In genomic region chr14:36553650-36554260, GRCh38 we compare ENCODE assay signal across 7 cellular contexts. TPM values are rescaled to one million over a fixed set of nuclear protein-coding genes. Genes with fewer than 3 reads are reported as not detected.
DNase-seq lines count a peak whose midpoint lies in the region; ATAC-seq, FAIRE-seq and TF ChIP-seq lines count a peak whose summit lies in the region.

No MANE protein-coding gene starts in this region.

- H3K4me3 Mint-ChIP-seq in astrocyte (ENCODE audit: unreplicated experiment), result no peak overlapping the region

- TF ChIP-seq CTCF in astrocyte (IDR thresholded peaks at IDR 0.05; ENCODE audit: insufficient read depth, low read depth, low read length) (peak; percentile 71), vagina (IDR thresholded peaks at IDR 0.05) (peak in 2 of 3 experiments; percentile 17 to 26)

- H3K27me3 ChIP-seq in astrocyte (ENCODE audit: insufficient read depth, low read length) (peaks cover 2% of the 10 kb centered on the region), vagina (no peaks in the 10 kb centered on the region)

- no peak overlapping the region for H3K9ac ChIP-seq in astrocyte (ENCODE audit: low read length)

- no peaks in the 10 kb centered on the region for H3K36me3 ChIP-seq in astrocyte (ENCODE audit: insufficient read depth, low read length)
- no peaks in the 10 kb centered on the region for H3K36me3 ChIP-seq in vagina

- H3K4me3 ChIP-seq in astrocyte (ENCODE audit: insufficient read depth, low read depth, low read length) (no peak overlapping the region), vagina (no peak overlapping the region)

- H3K4me1 Mint-ChIP-seq in astrocyte (ENCODE audit: low read depth, unreplicated experiment), result no peaks in the 10 kb centered on the region

- intact Hi-C loops in vagina (cut with DNase I), result no loop called here

- H4K20me1 ChIP-seq in astrocyte (ENCODE audit: insufficient read depth, low read length), result no peaks in the 10 kb centered on the region

- H3K27ac Mint-ChIP-seq in astrocyte (ENCODE audit: unreplicated experiment), result no peak overlapping the region

- no peak for FAIRE-seq in astrocyte (lab: Jason Lieb, UNC)
- peak; percentile 100 for FAIRE-seq in islet of Langerhans (lab: Jason Lieb, UNC)

- no peaks in the 10 kb centered on the region for H3K9me3 Mint-ChIP-seq in astrocyte (ENCODE audit: unreplicated experiment)

- H3K4me1 ChIP-seq in astrocyte (ENCODE audit: insufficient read depth, low read length) (no peaks in the 10 kb centered on the region), vagina (no peaks in the 10 kb centered on the region)

- peak; percentile 63 for ATAC-seq in HG03103 (IDR thresholded peaks at IDR 0.05; ENCODE audit: low read depth, unreplicated experiment)
- ATAC-seq in HG02938 (IDR thresholded peaks at IDR 0.05; ENCODE audit: unreplicated experiment), result no peak

- H3K27me3 Mint-ChIP-seq in astrocyte (ENCODE audit: low read depth, unreplicated experiment), result peaks cover 16% of the 10 kb centered on the region

- H3K9me3 ChIP-seq in astrocyte (ENCODE audit: insufficient read depth, low read depth, low read length) (no peaks in the 10 kb centered on the region), vagina (no peaks in the 10 kb centered on the region)

- no peak overlapping the region for H3K4me2 ChIP-seq in astrocyte (ENCODE audit: low read length)

- DNase-seq in GM04504 (ENCODE audit: low read depth) (peak; percentile 8), NCI-H2196 treated with DMSO at 0.1 percent for 48 hours (lab: John Stamatoyannopoulos, UW; ENCODE audit: unreplicated experiment) (peak; percentile 43), astrocyte (ENCODE audit: low read depth) (peak; percentile 22), vagina (ENCODE audit: extremely low spot score in 2 of 2) (no peak)

- no peaks in the 10 kb centered on the region for H3K36me3 Mint-ChIP-seq in astrocyte (ENCODE audit: low read depth, unreplicated experiment)

- H2AFZ ChIP-seq in astrocyte (ENCODE audit: low read depth, low read length), result no peak overlapping the region

- H3K27ac ChIP-seq in astrocyte (ENCODE audit: low read depth, low read length), result no peak overlapping the region
- no peak overlapping the region for H3K27ac ChIP-seq in vagina

- no peak for TF ChIP-seq POLR2A in vagina (IDR thresholded peaks at IDR 0.05)

- H3K79me2 ChIP-seq in astrocyte (ENCODE audit: insufficient read depth, low read length), result no peaks in the 10 kb centered on the region

RNA-seq across cellular contexts. Expression of gene NKX2-8, which starts 28.7 kb away (rescaled TPM):
- not detected in 2 replicates for total RNA-seq in astrocyte
- not detected for total RNA-seq in vagina

RNA-seq across cellular contexts. Expression of gene NKX2-1, which starts 33.7 kb away (rescaled TPM):
- total RNA-seq in astrocyte (not detected in 2 replicates), vagina (not detected)

Comparison
In these comparisons a context has a peak if more than half of its experiments do, and no peak if none do; other contexts are left out.
1. DNase-seq: peak in GM04504 (single experiment), NCI-H2196 treated with DMSO at 0.1 percent for 48 hours (single experiment) and astrocyte (single experiment); none in vagina (0 of 2).